Comparison of ENCODE assay signal across 1 cellular context in the genomic region with DNA sequence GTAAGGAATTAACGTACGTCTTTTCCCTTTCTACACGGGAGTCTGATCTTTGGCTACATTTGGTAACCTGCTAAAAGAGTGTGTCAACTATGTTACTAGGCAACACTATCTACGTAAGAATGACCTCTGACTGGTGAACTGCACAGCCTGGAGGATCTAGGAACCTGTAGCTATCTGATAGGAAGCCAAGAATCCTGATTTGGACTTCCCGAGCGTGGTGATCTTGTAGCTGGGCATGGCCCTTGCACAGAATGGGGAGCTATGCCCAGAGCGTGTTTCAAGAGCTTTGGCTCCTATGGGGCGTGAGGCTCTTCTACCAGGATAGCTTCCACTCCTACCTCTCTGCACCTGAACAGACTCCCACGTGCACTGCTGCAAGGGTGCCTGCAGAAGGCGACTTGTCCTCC.
TF ChIP-seq lines count a peak whose summit lies in the region.

No MANE protein-coding gene starts in this region.

TF ChIP-seq in H1, 55 proteins besides CTCF, POLR2A, EP300 and RAD21:
- TF ChIP-seq EGR1 (IDR thresholded peaks at IDR 0.05; ENCODE audit: borderline replicate concordance, low read depth, low read length) (no peak), CREB1 (IDR thresholded peaks at IDR 0.05) (no peak), POLR2AphosphoS5 (IDR thresholded peaks at IDR 0.05; ENCODE audit: low read depth, low read length) (no peak), RXRA (IDR thresholded peaks at IDR 0.05; ENCODE audit: insufficient read depth, low read depth, low read length) (no peak), KDM5A (IDR thresholded peaks at IDR 0.05; ENCODE audit: low read length) (no peak), RFX5 (IDR thresholded peaks at IDR 0.05; ENCODE audit: borderline replicate concordance, low read depth, low read length) (no peak)
- TF ChIP-seq, protein P1, sequence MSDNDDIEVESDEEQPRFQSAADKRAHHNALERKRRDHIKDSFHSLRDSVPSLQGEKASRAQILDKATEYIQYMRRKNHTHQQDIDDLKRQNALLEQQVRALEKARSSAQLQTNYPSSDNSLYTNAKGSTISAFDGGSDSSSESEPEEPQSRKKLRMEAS (IDR thresholded peaks at IDR 0.05): no peak
